ENCODE assay signal across 18 cellular contexts in genomic region chrX:103983508-103983907, GRCh38. TPM values are rescaled to one million over a fixed set of nuclear protein-coding genes. Genes with fewer than 3 reads are reported as not detected.
"Had no signal": no experiment of that assay in that cellular context is flagged by ENCODE, and none has a peak within 500 bp of the region (broad histone marks: within the 10 kb centered on the region; RNA-seq: fewer than 3 reads in every experiment).

No MANE protein-coding gene starts in this region.

RNA-seq across cellular contexts. Expression of gene H2BW1, which starts 30.0 kb away (rescaled TPM):
- total RNA-seq: naive thymus-derived CD8-positive, alpha-beta T cell; natural killer cell treated with Interleukin-12 subunit alpha and Interleukin-12 subunit beta and Interleukin-15 and Interleukin-18, amount 100 ng/mL, for 72 hours; neural crest cell; omental fat pad; osteocyte; pancreas; posterior vena cava; prostate gland; pulmonary artery endothelial cell; right atrium auricular region; sciatic nerve; smooth muscle cell; spleen; suprapubic skin; transverse colon; ureter; vagina had no signal
- polyA plus RNA-seq: naive thymus-derived CD8-positive, alpha-beta T cell; pancreas; smooth muscle cell; spleen; thymus had no signal

RNA-seq across cellular contexts. Expression of gene H2BW2, which starts 56.2 kb away (rescaled TPM):
- total RNA-seq: naive thymus-derived CD8-positive, alpha-beta T cell; natural killer cell treated with Interleukin-12 subunit alpha and Interleukin-12 subunit beta and Interleukin-15 and Interleukin-18, amount 100 ng/mL, for 72 hours; omental fat pad; osteocyte; pancreas; posterior vena cava; pulmonary artery endothelial cell; right atrium auricular region; sciatic nerve; spleen; suprapubic skin; transverse colon; vagina had no signal
- polyA plus RNA-seq: naive thymus-derived CD8-positive, alpha-beta T cell; pancreas; smooth muscle cell; spleen; thymus had no signal
